17 cellular contexts compared by ENCODE assay signal in genomic region chr19:8484331-8484894, GRCh38. TPM values are rescaled to one million over a fixed set of nuclear protein-coding genes. Genes with fewer than 3 reads are reported as not detected.
DNase-seq lines count a peak whose midpoint lies in the region; ATAC-seq and TF ChIP-seq lines count a peak whose summit lies in the region.
"Had no signal": no experiment of that assay in that cellular context is flagged by ENCODE, and none has a peak within 500 bp of the region (broad histone marks: within the 10 kb centered on the region; RNA-seq: fewer than 3 reads in every experiment).

No MANE protein-coding gene starts in this region.

- H3K9me3 ChIP-seq in right cardiac atrium (ENCODE audit: control insufficient read depth, low read length) = no peaks in the 10 kb centered on the region
- H3K9me3 ChIP-seq in WERI-Rb-1 (ENCODE audit: severe bottlenecking) = no peaks in the 10 kb centered on the region
- H3K9me3 ChIP-seq: BE2C, HAP-1 had no signal

- CTCF ChIA-PET in WTC11 (lab: Charles Lee) = no interaction called here

- ATAC-seq in WTC11 (no peak), right cardiac atrium (peak; percentile 30 to 48), sciatic nerve (peak; percentile 16), HG02759 (IDR thresholded peaks at IDR 0.05; ENCODE audit: unreplicated experiment) (no peak)

- no peak overlapping the region for H3K4me3 ChIP-seq in HL-60 (replicated peaks; ENCODE audit: insufficient read depth, low read length)
- H3K4me3 ChIP-seq in right cardiac atrium (ENCODE audit: low read length) = no peak overlapping the region
- no peak overlapping the region for H3K4me3 ChIP-seq in WERI-Rb-1 (ENCODE audit: low read depth, low read length)
- no peak overlapping the region for H3K4me3 ChIP-seq in foreskin fibroblast (ENCODE audit: low read depth in 1 of 2, low read length in 2 of 2)
- H3K4me3 ChIP-seq: HAP-1 had no signal

- 0 out of 2 replicates have a peak overlapping the region, but pooled peaks have one; percentile 27 for H3K27ac Mint-ChIP-seq in WTC11

- peaks cover 91% of the 10 kb centered on the region for H3K36me3 ChIP-seq in WERI-Rb-1

- no peaks in the 10 kb centered on the region for H3K27me3 ChIP-seq in HL-60 (ENCODE audit: insufficient read depth, poor library complexity, severe bottlenecking)
- no peaks in the 10 kb centered on the region for H3K27me3 ChIP-seq in right cardiac atrium (ENCODE audit: control insufficient read depth, insufficient read depth)
- no peaks in the 10 kb centered on the region for H3K27me3 ChIP-seq in WERI-Rb-1 (ENCODE audit: insufficient read depth, low read depth, severe bottlenecking)
- H3K27me3 ChIP-seq: BE2C had no signal

- no peaks in the 10 kb centered on the region for H3K27me3 Mint-ChIP-seq in WTC11 (ENCODE audit: low read depth)

- TF ChIP-seq CTCF in HL-60 (IDR thresholded peaks at IDR 0.05; ENCODE audit: insufficient read depth, low read length) (no peak), WTC11 (IDR thresholded peaks at IDR 0.05) (no peak), WERI-Rb-1 (IDR thresholded peaks at IDR 0.05; ENCODE audit: low read depth, low read length) (no peak), foreskin fibroblast (IDR thresholded peaks at IDR 0.05; ENCODE audit: low read depth, low read length) (no peak)

- no peak overlapping the region for H3K4me3 Mint-ChIP-seq in WTC11

- H3K4me1 ChIP-seq in right cardiac atrium (ENCODE audit: control insufficient read depth, insufficient read depth, low read length) = peaks cover 7% of the 10 kb centered on the region
- H3K4me1 ChIP-seq: BE2C, HAP-1 had no signal

- no peaks in the 10 kb centered on the region for H3K9me3 Mint-ChIP-seq in WTC11

- peak in 1 of 2 experiments; percentile 92 for DNase-seq in HL-60 (ENCODE audit: low read depth in 1 of 2, low spot score in 1 of 2)
- DNase-seq in WTC11 (ENCODE audit: low spot score) = no peak
- DNase-seq in right cardiac atrium = peak; percentile 65 to 83 (median 80)
- DNase-seq in sciatic nerve (ENCODE audit: low spot score) = no peak
- DNase-seq in WERI-Rb-1 = no peak
- no peak for DNase-seq in foreskin fibroblast
- DNase-seq in NCI-H524 treated with DMSO at 0.1 percent for 48 hours (lab: John Stamatoyannopoulos, UW) = no peak
- DNase-seq: BE2C, cerebellar nuclear complex, DMS79, mammary epithelial cell, NCI-H2029 treated with DMSO at 0.1 percent for 48 hours, NCI-H82 had no signal

- intact Hi-C loops in right cardiac atrium (cut with DNase I) (no loop called here), sciatic nerve (cut with DNase I) (no loop called here)

- peaks cover 11% of the 10 kb centered on the region for H3K4me1 Mint-ChIP-seq in WTC11

- POLR2A ChIA-PET in WTC11 (lab: Charles Lee) = no interaction called here

- peaks cover 87% of the 10 kb centered on the region for H3K36me3 Mint-ChIP-seq in WTC11

- WGBS in right cardiac atrium = 83% methylated on average over 18 of the region's 18 CpGs

- H3K27ac ChIP-seq in HL-60 (replicated peaks) = peak overlapping the region; percentile 83
- no peak overlapping the region for H3K27ac ChIP-seq in right cardiac atrium (ENCODE audit: low read length)
- no peak overlapping the region for H3K27ac ChIP-seq in WERI-Rb-1

TF ChIP-seq in WTC11, 78 proteins besides CTCF, POLR2A, EP300 and RAD21:
- no peak for TF ChIP-seq ARID4B (CRISPR knock-in tag; IDR thresholded peaks at IDR 0.05; ENCODE audit: borderline replicate concordance)
- no peak for TF ChIP-seq ZNF121 (CRISPR knock-in tag; IDR thresholded peaks at IDR 0.05)
- no peak for TF ChIP-seq CBFB (CRISPR knock-in tag; IDR thresholded peaks at IDR 0.05; ENCODE audit: low read depth)
- TF ChIP-seq CDX4 (CRISPR knock-in tag; IDR thresholded peaks at IDR 0.05; ENCODE audit: borderline replicate concordance) = no peak

RNA-seq across cellular contexts. Expression of gene PRAM1, which starts 18.0 kb away (rescaled TPM):
- total RNA-seq in WTC11 (2021) (0.46 to 1.1 TPM (median 0.66 TPM) in 3 replicates), right cardiac atrium (1 to 10 TPM in 2 of 4 donors, under 1 TPM in 2; 0.31 to 3.1 (median 0.99) TPM), sciatic nerve (8.8 TPM)
- polyA plus RNA-seq in right cardiac atrium = 0.61 TPM
- total RNA-seq: epithelial cell of proximal tubule, mammary epithelial cell, osteoblast had no signal
- polyA plus RNA-seq: mammary epithelial cell had no signal

RNA-seq across cellular contexts. Expression of gene ZNF414, which starts 29.6 kb away (rescaled TPM):
- total RNA-seq in WTC11 (2021) = 38.2 to 47.4 TPM (median 46.1 TPM) in 3 replicates
- total RNA-seq in right cardiac atrium = 10 to 100 TPM; 13.4 to 16.4 (median 16.1) TPM
- 19.3 TPM for polyA plus RNA-seq in right cardiac atrium
- total RNA-seq in sciatic nerve = 22.2 TPM

RNA-seq across cellular contexts. Expression of gene HNRNPM, which starts 39.6 kb away (rescaled TPM):
- total RNA-seq in WTC11 (2021) = 309 to 416 TPM (median 343 TPM) in 3 replicates
- total RNA-seq in right cardiac atrium = 100 to 1,000 TPM; 106 to 128 (median 120) TPM
- polyA plus RNA-seq in right cardiac atrium = 67.9 TPM
- total RNA-seq in sciatic nerve = 154 TPM

Comparison
In these comparisons a context has a peak if more than half of its experiments do, and no peak if none do; other contexts are left out.
1. DNase-seq: peak in right cardiac atrium (3 of 3); none in WTC11 (single experiment), sciatic nerve (single experiment), WERI-Rb-1 (single experiment), foreskin fibroblast (0 of 2) and NCI-H524 treated with DMSO at 0.1 percent for 48 hours (single experiment).
2. ATAC-seq: peak in right cardiac atrium (2 of 2) and sciatic nerve (single experiment); none in WTC11 (single experiment) and HG02759 (single experiment).